9 cellular contexts compared by ENCODE assay signal in the genomic region with DNA sequence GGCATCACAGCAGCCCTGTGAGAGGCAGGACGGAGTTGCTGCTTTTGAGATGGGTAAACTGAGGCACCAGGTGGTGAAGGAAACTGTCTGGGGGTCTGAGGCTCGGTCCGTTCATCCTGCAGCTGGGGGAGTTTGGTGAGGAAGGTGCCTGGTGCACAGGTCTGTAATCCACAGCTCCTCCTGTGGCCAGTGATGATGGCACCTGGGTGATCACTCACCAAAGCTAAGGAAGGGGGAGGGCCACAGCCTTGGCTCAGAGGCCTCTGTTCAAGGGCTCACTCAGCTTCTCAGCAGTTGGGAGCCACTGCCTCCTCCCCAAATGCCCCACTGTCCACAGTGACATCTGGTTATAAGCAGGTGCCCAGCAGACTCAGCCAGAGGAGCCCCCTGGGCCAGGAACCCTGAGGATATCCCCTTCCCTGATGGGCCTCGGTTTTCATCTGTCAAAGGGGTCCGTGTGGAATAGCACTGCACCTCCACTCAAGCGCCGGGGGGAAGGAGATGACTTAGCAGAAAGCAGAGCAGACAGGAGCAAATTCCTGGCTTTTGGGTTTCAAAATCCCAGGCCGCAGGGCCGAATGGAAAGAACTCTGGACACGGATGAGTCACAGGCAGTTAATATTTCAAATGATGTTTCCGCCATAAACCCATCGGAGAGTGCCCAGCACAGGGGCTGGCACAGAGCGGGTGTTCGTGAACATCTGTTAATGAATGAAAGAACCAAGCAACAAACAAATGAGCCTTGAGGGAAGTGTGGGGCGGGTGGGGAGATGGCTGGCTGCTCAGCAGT.
DNase-seq lines count a peak whose midpoint lies in the region; ATAC-seq and TF ChIP-seq lines count a peak whose summit lies in the region.
"Had no signal": no experiment of that assay in that cellular context is flagged by ENCODE, and none has a peak within 500 bp of the region (broad histone marks: within the 10 kb centered on the region; RNA-seq: fewer than 3 reads in every experiment).

No MANE protein-coding gene starts in this region.

- H3K27me3 ChIP-seq in mesenchymal stem cell (ENCODE audit: control insufficient read depth in 1 of 2, insufficient read depth in 1 of 2, low read length in 2 of 2) = peaks cover 0 to 37% of the 10 kb centered on the region in 2 experiments

- no peaks in the 10 kb centered on the region for H3K36me3 Mint-ChIP-seq in HFFc6 (ENCODE audit: low read depth)

- H2BK120ac ChIP-seq in mesenchymal stem cell (ENCODE audit: low read depth, low read length) = no peak overlapping the region

- H3K23ac ChIP-seq in mesenchymal stem cell (ENCODE audit: low read length in 2 of 2) = no peak overlapping the region

- H3K27me3 Mint-ChIP-seq in HFFc6 (ENCODE audit: insufficient read depth) = peaks cover 7% of the 10 kb centered on the region

- in situ Hi-C loops in astrocyte of the spinal cord (cut with HindIII; ENCODE audit: low sequenced_read_pairs) = no loop called here

- H3K36me3 ChIP-seq in mesenchymal stem cell (ENCODE audit: control insufficient read depth in 1 of 2, insufficient read depth in 2 of 2, low read depth in 1 of 2, low read length in 2 of 2) = peaks cover 0 to 27% of the 10 kb centered on the region in 2 experiments

- H2BK12ac ChIP-seq in mesenchymal stem cell (ENCODE audit: low read length in 2 of 2) = peak overlapping the region; percentile 61 to 94

- peak overlapping the region; percentile 81 for H4K91ac ChIP-seq in mesenchymal stem cell (ENCODE audit: low read length)

- H3K4me3 ChIP-seq in astrocyte of the spinal cord (ENCODE audit: low read depth, low read length) (no peak overlapping the region), mesenchymal stem cell (ENCODE audit: insufficient read depth in 1 of 2, low read depth in 1 of 2, low read length in 2 of 2) (peak overlapping the region in 1 of 2 experiments; percentile 16)

- no peaks in the 10 kb centered on the region for H3K9me3 Mint-ChIP-seq in HFFc6

- peak overlapping the region; percentile 78 for H3K9ac ChIP-seq in mesenchymal stem cell (ENCODE audit: low read length)

- peak overlapping the region; percentile 43 for H3K4me3 Mint-ChIP-seq in HFFc6

- H3K27ac Mint-ChIP-seq in HFFc6 = peak overlapping the region; percentile 97

- WGBS in mesenchymal stem cell = 62% methylated on average over 15 of the region's 15 CpGs

- peak overlapping the region; percentile 91 for H2BK5ac ChIP-seq in mesenchymal stem cell (ENCODE audit: low read depth, low read length, poor library complexity, severe bottlenecking)

- DNase-seq in AG20443 (ENCODE audit: low spot score) = peak; percentile 91
- peak; percentile 87 for DNase-seq in HFFc6
- peak; percentile 79 for DNase-seq in astrocyte of the spinal cord (ENCODE audit: low read depth, low spot score)
- DNase-seq in mesenchymal stem cell = peak; percentile 91
- no peak for DNase-seq in activated CD4-positive, CD25-positive, alpha-beta regulatory T cell treated with anti-CD3 and anti-CD28 coated beads, Interleukin-2, amount 50 U/mL, for 72 hours
- DNase-seq in nucleus accumbens (lab: John Stamatoyannopoulos, UW) = no peak
- DNase-seq in GM20000 (ENCODE audit: low spot score) = no peak
- DNase-seq: activated CD4-positive, alpha-beta T cell treated with anti-CD3 and anti-CD28 coated beads for 1 hour had no signal

- H3K14ac ChIP-seq in mesenchymal stem cell (ENCODE audit: low read length in 2 of 2) = peak overlapping the region in 1 of 2 experiments; percentile 53

- peak overlapping the region; percentile 54 for H4K8ac ChIP-seq in mesenchymal stem cell (ENCODE audit: low read length)

- H3K27ac ChIP-seq in mesenchymal stem cell (ENCODE audit: low read length, poor library complexity, severe bottlenecking) = peak overlapping the region; percentile 98

- H3K4ac ChIP-seq in mesenchymal stem cell (ENCODE audit: low read depth in 1 of 2, low read length in 2 of 2) = peak overlapping the region in 1 of 2 experiments; percentile 52

- H3K4me2 ChIP-seq in mesenchymal stem cell (ENCODE audit: low read length, poor library complexity, severe bottlenecking) = peak overlapping the region; percentile 8

- H3K79me1 ChIP-seq in mesenchymal stem cell (replicated peaks; ENCODE audit: low read length, poor library complexity, severe bottlenecking) = peaks cover 48% of the 10 kb centered on the region

- H3K4me1 ChIP-seq in mesenchymal stem cell (ENCODE audit: control insufficient read depth, insufficient read depth, low read depth, low read length) = peaks cover 59% of the 10 kb centered on the region

- H2BK15ac ChIP-seq in mesenchymal stem cell (ENCODE audit: low read depth, poor library complexity, severe bottlenecking) = no peak overlapping the region

- peak overlapping the region; percentile 12 to 14 for H3K18ac ChIP-seq in mesenchymal stem cell (ENCODE audit: low read depth in 1 of 2, low read length in 2 of 2)

- ATAC-seq in HG03097 (IDR thresholded peaks at IDR 0.05; ENCODE audit: low FRiP score, unreplicated experiment) = no peak

- no peaks in the 10 kb centered on the region for H3K9me3 ChIP-seq in mesenchymal stem cell (ENCODE audit: control insufficient read depth, low read length)

- peak overlapping the region; percentile 97 for H2AK5ac ChIP-seq in mesenchymal stem cell (ENCODE audit: low read length, severe bottlenecking)

- H3K4me1 Mint-ChIP-seq in HFFc6 (ENCODE audit: low read depth) = peaks cover 43% of the 10 kb centered on the region

- TF ChIP-seq CTCF in HFFc6 (IDR thresholded peaks at IDR 0.05) = peak; percentile 80
- peak; percentile 48 for TF ChIP-seq CTCF in astrocyte of the spinal cord (IDR thresholded peaks at IDR 0.05; ENCODE audit: low read depth, low read length)
- no peak for TF ChIP-seq CTCF in GM20000 (IDR thresholded peaks at IDR 0.05; ENCODE audit: extremely low read depth, missing control alignments)

- no peak overlapping the region for H2AFZ ChIP-seq in mesenchymal stem cell (ENCODE audit: low read depth, low read length)

Comparison
In these comparisons a context has a peak if more than half of its experiments do, and no peak if none do; other contexts are left out.
1. DNase-seq: peak in AG20443 (single experiment), HFFc6 (single experiment), astrocyte of the spinal cord (single experiment) and mesenchymal stem cell (single experiment); none in activated CD4-positive, CD25-positive, alpha-beta regulatory T cell treated with anti-CD3 and anti-CD28 coated beads, Interleukin-2, amount 50 U/mL, for 72 hours (single experiment), nucleus accumbens (0 of 56) and GM20000 (single experiment).